8 cellular contexts compared by ENCODE assay signal in genomic region chr5:154714271-154714986, GRCh38.
DNase-seq lines count a peak whose midpoint lies in the region; ATAC-seq and TF ChIP-seq lines count a peak whose summit lies in the region.

No MANE protein-coding gene starts in this region.

- peak overlapping the region; percentile 52 for H3K9ac ChIP-seq in mucosa of stomach (ENCODE audit: low read length)

- ATAC-seq in GM19468 (IDR thresholded peaks at IDR 0.05; ENCODE audit: extremely low read depth, unreplicated experiment) = peak; percentile 86

- H3K27ac ChIP-seq in HL-60 (replicated peaks) = no peak overlapping the region

- no peak overlapping the region for H3K4me3 ChIP-seq in HL-60 (replicated peaks; ENCODE audit: insufficient read depth, low read length)
- peak overlapping the region; percentile 63 for H3K4me3 ChIP-seq in mucosa of stomach (ENCODE audit: low read length)

- DNase-seq in DMS53 treated with DMSO at 0.1 percent for 48 hours (lab: John Stamatoyannopoulos, UW; ENCODE audit: unreplicated experiment) = peak; percentile 33
- peak; percentile 7 to 14 for DNase-seq in HL-60 (ENCODE audit: low read depth in 1 of 2, low spot score in 1 of 2)
- DNase-seq in amniotic epithelial cell (ENCODE audit: low read depth) = peak; percentile 53
- no peak for DNase-seq in RKO (ENCODE audit: low spot score)
- DNase-seq in stimulated activated CD4-positive, alpha-beta T cell treated with anti-CD3 and anti-CD28 coated beads, Interleukin-1b, Interleukin-23, amount 100 ng/mL, for 48 hours = no peak
- no peak for DNase-seq in NCI-H128 (lab: John Stamatoyannopoulos, UW; ENCODE audit: unreplicated experiment)

- H3K4me1 ChIP-seq in mucosa of stomach (ENCODE audit: control insufficient read depth, insufficient read depth, low read length) = peaks cover 22% of the 10 kb centered on the region

- no peak for TF ChIP-seq CTCF in HL-60 (IDR thresholded peaks at IDR 0.05; ENCODE audit: insufficient read depth, low read length)

- H3K9me3 ChIP-seq in mucosa of stomach (ENCODE audit: control insufficient read depth, low read length) = no peaks in the 10 kb centered on the region

- H3K27me3 ChIP-seq in HL-60 (ENCODE audit: insufficient read depth, poor library complexity, severe bottlenecking) (no peaks in the 10 kb centered on the region), mucosa of stomach (ENCODE audit: control insufficient read depth, insufficient read depth, low read length) (no peaks in the 10 kb centered on the region)

- H3K36me3 ChIP-seq in mucosa of stomach (ENCODE audit: control insufficient read depth, insufficient read depth, low read length) = no peaks in the 10 kb centered on the region

Comparison
In these comparisons a context has a peak if more than half of its experiments do, and no peak if none do; other contexts are left out.
1. DNase-seq: peak in DMS53 treated with DMSO at 0.1 percent for 48 hours (single experiment), HL-60 (2 of 2) and amniotic epithelial cell (single experiment); none in RKO (single experiment), stimulated activated CD4-positive, alpha-beta T cell treated with anti-CD3 and anti-CD28 coated beads, Interleukin-1b, Interleukin-23, amount 100 ng/mL, for 48 hours (single experiment) and NCI-H128 (single experiment).